8 cellular contexts compared by ENCODE assay signal in the genomic region with DNA sequence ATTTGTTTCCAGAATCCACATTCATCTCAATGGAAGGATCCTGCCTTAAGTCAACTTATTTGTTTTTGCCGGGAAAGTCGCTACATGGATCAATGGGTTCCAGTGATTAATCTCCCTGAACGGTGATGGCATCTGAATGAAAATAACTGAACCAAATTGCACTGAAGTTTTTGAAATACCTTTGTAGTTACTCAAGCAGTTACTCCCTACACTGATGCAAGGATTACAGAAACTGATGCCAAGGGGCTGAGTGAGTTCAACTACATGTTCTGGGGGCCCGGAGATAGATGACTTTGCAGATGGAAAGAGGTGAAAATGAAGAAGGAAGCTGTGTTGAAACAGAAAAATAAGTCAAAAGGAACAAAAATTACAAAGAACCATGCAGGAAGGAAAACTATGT. TPM values are rescaled to one million over a fixed set of nuclear protein-coding genes. Genes with fewer than 3 reads are reported as not detected.
DNase-seq lines count a peak whose midpoint lies in the region; FAIRE-seq and TF ChIP-seq lines count a peak whose summit lies in the region.

No MANE protein-coding gene starts in this region.

- H3K4me1 Mint-ChIP-seq in Caco-2 (ENCODE audit: low read depth, unreplicated experiment) (peaks cover 12% of the 10 kb centered on the region), astrocyte (ENCODE audit: low read depth, unreplicated experiment) (peaks cover 31% of the 10 kb centered on the region)

- TF ChIP-seq CTCF in Caco-2 (IDR thresholded peaks at IDR 0.05; ENCODE audit: insufficient read depth in 1 of 2, low read depth in 1 of 2, low read length in 1 of 2, severe bottlenecking in 1 of 2, unreplicated experiment in 1 of 2) (no peak), KMS-11 (conservative IDR thresholded peaks at IDR 0.05; ENCODE audit: low read depth, low read length) (no peak), astrocyte (IDR thresholded peaks at IDR 0.05; ENCODE audit: insufficient read depth, low read depth, low read length) (no peak)

- intact Hi-C loops in Caco-2 (cut with micrococcal nuclease; ENCODE audit: unreplicated experiment): loop anchor here (5.0 kb wide), 1 partner anchor 40 kb away; no protein-coding TSS in a partner anchor

- H3K4me1 ChIP-seq in Caco-2: peaks cover 50% of the 10 kb centered on the region
- peaks cover 25% of the 10 kb centered on the region for H3K4me1 ChIP-seq in KMS-11 (ENCODE audit: low read depth, poor library complexity, severe bottlenecking)
- peaks cover 30% of the 10 kb centered on the region for H3K4me1 ChIP-seq in astrocyte (ENCODE audit: insufficient read depth, low read length)
- peaks cover 26% of the 10 kb centered on the region for H3K4me1 ChIP-seq in mucosa of stomach (ENCODE audit: control insufficient read depth, insufficient read depth, low read length)

- H3K9ac ChIP-seq in KMS-11 (peak overlapping the region; percentile 6; the same call in 1 of the 2 replicates), astrocyte (ENCODE audit: low read length) (peak overlapping the region; percentile 98), mucosa of stomach (ENCODE audit: low read length) (peak overlapping the region; percentile 96)

- H3K27ac ChIP-seq in KMS-11 (peak overlapping the region; percentile 63; the same call in 1 of the 2 replicates), astrocyte (ENCODE audit: low read depth, low read length) (peak overlapping the region; percentile 98)

- H3K4me3 ChIP-seq in Caco-2 (ENCODE audit: low read depth, low read length) (peak overlapping the region; percentile 7; the same call in 1 of the 2 replicates), KMS-11 (IDR thresholded peaks at IDR 0.05; ENCODE audit: insufficient read depth, low read depth, low read length) (no peak overlapping the region), astrocyte (ENCODE audit: insufficient read depth, low read depth, low read length) (peak overlapping the region; percentile 85), mucosa of stomach (ENCODE audit: low read length) (no peak overlapping the region)

- H3K79me2 ChIP-seq in KMS-11 (ENCODE audit: insufficient read depth, low read depth) (peaks cover 27% of the 10 kb centered on the region; the same call in 1 of the 2 replicates), astrocyte (ENCODE audit: insufficient read depth, low read length) (peaks cover 37% of the 10 kb centered on the region)

- H2AFZ ChIP-seq in KMS-11 (ENCODE audit: low read depth) (no peak overlapping the region), astrocyte (ENCODE audit: low read depth, low read length) (no peak overlapping the region)

- H3K9me3 ChIP-seq in Caco-2 (no peaks in the 10 kb centered on the region), astrocyte (ENCODE audit: insufficient read depth, low read depth, low read length) (no peaks in the 10 kb centered on the region), mucosa of stomach (ENCODE audit: control insufficient read depth, low read length) (no peaks in the 10 kb centered on the region)

- POLR2A ChIA-PET in Caco-2 (lab: Charles Lee): no interaction called here

- peak; percentile 69 for FAIRE-seq in astrocyte (lab: Jason Lieb, UNC)

- H3K27ac Mint-ChIP-seq in Caco-2 (ENCODE audit: unreplicated experiment) (peak overlapping the region; percentile 90), astrocyte (ENCODE audit: unreplicated experiment) (peak overlapping the region; percentile 95)

- H3K36me3 ChIP-seq in Caco-2 (ENCODE audit: control insufficient read depth, insufficient read depth, low read length): peaks cover 1% of the 10 kb centered on the region
- 0 out of 2 replicates have a peak, but pooled peaks cover 12% of the 10 kb centered on the region for H3K36me3 ChIP-seq in KMS-11 (ENCODE audit: insufficient read depth)
- peaks cover 25% of the 10 kb centered on the region for H3K36me3 ChIP-seq in astrocyte (ENCODE audit: insufficient read depth, low read length)
- H3K36me3 ChIP-seq in mucosa of stomach (ENCODE audit: control insufficient read depth, insufficient read depth, low read length): no peaks in the 10 kb centered on the region

- H3K4me2 ChIP-seq in KMS-11 (peak overlapping the region; percentile 54), astrocyte (ENCODE audit: low read length) (peak overlapping the region; percentile 89)

- H3K9me3 Mint-ChIP-seq in Caco-2 (ENCODE audit: unreplicated experiment): no peaks in the 10 kb centered on the region
- no peaks in the 10 kb centered on the region for H3K9me3 Mint-ChIP-seq in astrocyte (ENCODE audit: unreplicated experiment)

- no peaks in the 10 kb centered on the region for H3K27me3 Mint-ChIP-seq in Caco-2 (ENCODE audit: insufficient read depth, unreplicated experiment)
- no peaks in the 10 kb centered on the region for H3K27me3 Mint-ChIP-seq in astrocyte (ENCODE audit: low read depth, unreplicated experiment)

- H4K20me1 ChIP-seq in KMS-11 (ENCODE audit: insufficient read depth): 0 out of 2 replicates have a peak, but pooled peaks cover 4% of the 10 kb centered on the region
- peaks cover 43% of the 10 kb centered on the region for H4K20me1 ChIP-seq in astrocyte (ENCODE audit: insufficient read depth, low read length)

- H3K4me3 Mint-ChIP-seq in Caco-2 (ENCODE audit: unreplicated experiment): peak overlapping the region; percentile 82
- peak overlapping the region; percentile 86 for H3K4me3 Mint-ChIP-seq in astrocyte (ENCODE audit: unreplicated experiment)

- DNase-seq in Caco-2: no peak
- peak; percentile 85 for DNase-seq in astrocyte (ENCODE audit: low read depth)
- no peak for DNase-seq in HuH-7.5 (ENCODE audit: low spot score)
- DNase-seq in NCI-H748 treated with DMSO at 0.1 percent for 48 hours (lab: John Stamatoyannopoulos, UW): no peak
- no peak for DNase-seq in NCI-H1694 (lab: John Stamatoyannopoulos, UW)
- no peak for DNase-seq in ecto neural progenitor cell (ENCODE audit: low spot score)

- H3K36me3 Mint-ChIP-seq in Caco-2 (ENCODE audit: insufficient read depth, unreplicated experiment) (peaks cover 54% of the 10 kb centered on the region), astrocyte (ENCODE audit: low read depth, unreplicated experiment) (peaks cover 19% of the 10 kb centered on the region)

- no TSS peak for BruUV-seq in Caco-2 (replicated peaks; lab: Mats Ljungman, UMichigan)

- CTCF ChIA-PET in Caco-2 (lab: Charles Lee): interaction anchor here (0.6 kb wide), 1 partner anchor 72 kb away, joined by 4 read pairs; no protein-coding TSS in a partner anchor

- H3K27me3 ChIP-seq in Caco-2 (replicated peaks; ENCODE audit: control insufficient read depth, insufficient read depth, low read length) (no peaks in the 10 kb centered on the region), KMS-11 (ENCODE audit: insufficient read depth, low read depth) (no peaks in the 10 kb centered on the region), astrocyte (ENCODE audit: insufficient read depth, low read length) (no peaks in the 10 kb centered on the region), mucosa of stomach (ENCODE audit: control insufficient read depth, insufficient read depth, low read length) (no peaks in the 10 kb centered on the region)

RNA-seq across cellular contexts. Expression of a gene that starts 2.6 kb away (rescaled TPM):
- total RNA-seq in Caco-2 (2022) (58.6 and 59.0 TPM in 2 replicates), astrocyte (127 and 162 TPM in 2 replicates)

Comparison
In these comparisons a context has a peak if more than half of its experiments do, and no peak if none do; other contexts are left out.
1. H3K4me3 ChIP-seq: peak in Caco-2 (single experiment) and astrocyte (single experiment); none in KMS-11 (single experiment) and mucosa of stomach (single experiment).
2. H3K9ac ChIP-seq: peak in every context shown above with its lines; median percentile 98 in astrocyte; 96 in mucosa of stomach; 6 in KMS-11.